Comparison of ENCODE assay signal across 8 cellular contexts in genomic region chr10:100347568-100348195, GRCh38. TPM values are rescaled to one million over a fixed set of nuclear protein-coding genes. Genes with fewer than 3 reads are reported as not detected.
DNase-seq lines count a peak whose midpoint lies in the region; ATAC-seq and TF ChIP-seq lines count a peak whose summit lies in the region.

No MANE protein-coding gene starts in this region.

- no peaks in the 10 kb centered on the region for H3K9me3 ChIP-seq in SU-DHL-6 (ENCODE audit: insufficient read depth, low read length)
- no peaks in the 10 kb centered on the region for H3K9me3 ChIP-seq in ovary

- peaks cover 26% of the 10 kb centered on the region for H4K20me1 ChIP-seq in SU-DHL-6 (ENCODE audit: low read depth, low read length)

- peaks cover 56% of the 10 kb centered on the region for H3K36me3 Mint-ChIP-seq in stimulated activated naive CD8-positive, alpha-beta T cell treated with anti-CD3 and anti-CD28 coated beads, Interleukin-15, Interleukin-2, amounts not matched to agents 100 ng/mL and 50 ng/mL, for 24 hours (ENCODE audit: low read depth)

- H3K4me3 Mint-ChIP-seq in stimulated activated naive CD8-positive, alpha-beta T cell treated with anti-CD3 and anti-CD28 coated beads, Interleukin-15, Interleukin-2, amounts not matched to agents 100 ng/mL and 50 ng/mL, for 24 hours: peak overlapping the region; percentile 98

- TF ChIP-seq CTCF in SU-DHL-6 (IDR thresholded peaks at IDR 0.05; ENCODE audit: insufficient read depth, low read length, poor library complexity, severe bottlenecking): no peak
- TF ChIP-seq CTCF in fibroblast of the aortic adventitia (IDR thresholded peaks at IDR 0.05; ENCODE audit: insufficient read depth, low read length): no peak
- TF ChIP-seq CTCF in ovary (IDR thresholded peaks at IDR 0.05): no peak
- TF ChIP-seq CTCF in omental fat pad (IDR thresholded peaks at IDR 0.05): no peak

- H2AFZ ChIP-seq in SU-DHL-6 (ENCODE audit: low read depth, low read length, severe bottlenecking): no peak overlapping the region

- H3K4me1 ChIP-seq in ovary (ENCODE audit: insufficient read depth): peaks cover 1% of the 10 kb centered on the region

- no peak for TF ChIP-seq EP300 in ovary (IDR thresholded peaks at IDR 0.05)

- H3K27me3 ChIP-seq in SU-DHL-6 (ENCODE audit: low read length) (no peaks in the 10 kb centered on the region), ovary (no peaks in the 10 kb centered on the region)

- no peaks in the 10 kb centered on the region for H3K9me3 Mint-ChIP-seq in stimulated activated naive CD8-positive, alpha-beta T cell treated with anti-CD3 and anti-CD28 coated beads, Interleukin-15, Interleukin-2, amounts not matched to agents 100 ng/mL and 50 ng/mL, for 24 hours

- no peaks in the 10 kb centered on the region for H3K9me2 ChIP-seq in SU-DHL-6 (replicated peaks; ENCODE audit: insufficient read depth, low read length)

- H3K27ac ChIP-seq in SU-DHL-6 (ENCODE audit: low read depth, low read length): peak overlapping the region; percentile 81
- peak overlapping the region; percentile 77 to 79 for H3K27ac ChIP-seq in ovary

- H3F3A ChIP-seq in SU-DHL-6 (ENCODE audit: insufficient read depth): peaks cover 8% of the 10 kb centered on the region; the same call in 1 of the 2 replicates

- no peak for DNase-seq in stimulated activated naive CD8-positive, alpha-beta T cell treated with anti-CD3 and anti-CD28 coated beads, Interleukin-15, Interleukin-2, amounts not matched to agents 100 U/mL and 50 U/mL, for 24 hours
- DNase-seq in fibroblast of the aortic adventitia (ENCODE audit: low read depth) (no peak), ovary (peak in 2 of 5 donors; percentile 27 to 55), omental fat pad (ENCODE audit: low spot score) (no peak), glomerular visceral epithelial cell (ENCODE audit: extremely low spot score) (no peak)

- H3K4me3 ChIP-seq in SU-DHL-6 (ENCODE audit: insufficient read depth, low read length, poor library complexity, severe bottlenecking): peak overlapping the region; percentile 77
- peak overlapping the region; percentile 88 for H3K4me3 ChIP-seq in fibroblast of the aortic adventitia (ENCODE audit: low read depth, low read length)
- peak overlapping the region; percentile 52 for H3K4me3 ChIP-seq in ovary

- 6 to 8% (median 7%) methylated on average over 32 of the region's 32 CpGs for whole genome bisulfite sequencing in ovary, 3 donors

- H3K4me1 Mint-ChIP-seq in stimulated activated naive CD8-positive, alpha-beta T cell treated with anti-CD3 and anti-CD28 coated beads, Interleukin-15, Interleukin-2, amounts not matched to agents 100 ng/mL and 50 ng/mL, for 24 hours (ENCODE audit: low read depth): peaks cover 46% of the 10 kb centered on the region

- peak overlapping the region; percentile 98 for H3K27ac Mint-ChIP-seq in stimulated activated naive CD8-positive, alpha-beta T cell treated with anti-CD3 and anti-CD28 coated beads, Interleukin-15, Interleukin-2, amounts not matched to agents 100 ng/mL and 50 ng/mL, for 24 hours

- intact Hi-C loops in ovary (cut with DNase I): loop anchor here in 1 of 4 donors (5.0 kb wide), 1 partner anchor 40 kb away; no protein-coding TSS in a partner anchor

- no peaks in the 10 kb centered on the region for H3K27me3 Mint-ChIP-seq in stimulated activated naive CD8-positive, alpha-beta T cell treated with anti-CD3 and anti-CD28 coated beads, Interleukin-15, Interleukin-2, amounts not matched to agents 100 ng/mL and 50 ng/mL, for 24 hours

- no peak for ATAC-seq in stimulated activated naive CD8-positive, alpha-beta T cell treated with anti-CD3 and anti-CD28 coated beads, Interleukin-15, Interleukin-2, amounts not matched to agents 100 U/mL and 50 U/mL, for 24 hours
- no peak for ATAC-seq in omental fat pad (ENCODE audit: low FRiP score)
- no peak for ATAC-seq in HG03571 (IDR thresholded peaks at IDR 0.05; ENCODE audit: unreplicated experiment)

- peaks cover 57% of the 10 kb centered on the region for H3K79me2 ChIP-seq in SU-DHL-6 (ENCODE audit: insufficient read depth, low read length)

- H3K36me3 ChIP-seq in SU-DHL-6 (ENCODE audit: low read length) (peaks cover 39% of the 10 kb centered on the region), ovary (no peaks in the 10 kb centered on the region)

- TF ChIP-seq POLR2A in ovary (IDR thresholded peaks at IDR 0.05): no peak

- H3K9ac ChIP-seq in SU-DHL-6 (ENCODE audit: low read length): peak overlapping the region; percentile 95

- H3K4me2 ChIP-seq in SU-DHL-6 (ENCODE audit: low read depth, low read length, poor library complexity, severe bottlenecking): peak overlapping the region; percentile 88

RNA-seq across cellular contexts. Expression of gene SCD, which starts 0.6 kb away (rescaled TPM):
- 99.9 and 283 TPM in 2 replicates for total RNA-seq in fibroblast of the aortic adventitia (ENCODE audit: low replicate concordance)
- total RNA-seq in ovary: 100 to 1,000 TPM in 2 of 7 donors, 10 to 100 TPM in 5; 21.6 to 302 (median 72.7) TPM
- polyA plus RNA-seq in ovary: 100 to 1,000 TPM in 1 of 2 donors, 10 to 100 TPM in 1; 21.1 to 274 TPM
- total RNA-seq in omental fat pad: 1,000 to 10,000 TPM in 1 of 4 donors, 100 to 1,000 TPM in 3; 258 to 1,217 (median 417) TPM

RNA-seq across cellular contexts. Expression of gene PKD2L1, which starts 17.7 kb away (rescaled TPM):
- not detected in 2 replicates for total RNA-seq in fibroblast of the aortic adventitia (ENCODE audit: low replicate concordance)
- 1 to 10 TPM in 1 of 7 donors, not detected in 6; 2.2 TPM for total RNA-seq in ovary
- polyA plus RNA-seq in ovary: 1 to 10 TPM in 1 of 2 donors, under 1 TPM in 1; 0.02 to 2.5 TPM
- under 1 TPM in 2 of 4 donors, not detected in 2; 0.24 to 0.37 TPM for total RNA-seq in omental fat pad
